8 cellular contexts compared by ENCODE assay signal in genomic region chr3:134904333-134904771, GRCh38.
DNase-seq lines count a peak whose midpoint lies in the region; ATAC-seq and TF ChIP-seq lines count a peak whose summit lies in the region.

No MANE protein-coding gene starts in this region.

- no TSS peak for BruUV-seq in PC-3 (replicated peaks; lab: Mats Ljungman, UMichigan)

- H4K20me1 ChIP-seq in PC-3 (ENCODE audit: low read length), result no peaks in the 10 kb centered on the region

- H3K9me3 ChIP-seq in PC-3 (ENCODE audit: low read length), result no peaks in the 10 kb centered on the region

- TF ChIP-seq CTCF in kidney epithelial cell (IDR thresholded peaks at IDR 0.05; ENCODE audit: insufficient read depth, low read length, poor library complexity, severe bottlenecking), result no peak
- no peak for TF ChIP-seq CTCF in PC-3 (conservative IDR thresholded peaks at IDR 0.05; ENCODE audit: low read depth, low read length)

- H2AFZ ChIP-seq in PC-3 (ENCODE audit: low read length), result no peak overlapping the region

- H3K27ac ChIP-seq in PC-3 (ENCODE audit: low read length), result no peak overlapping the region

- H3K36me3 ChIP-seq in kidney epithelial cell (ENCODE audit: control insufficient read depth, insufficient read depth, low read length), result no peaks in the 10 kb centered on the region
- H3K36me3 ChIP-seq in PC-3 (ENCODE audit: low read depth, low read length), result no peaks in the 10 kb centered on the region

- H3K9me2 ChIP-seq in PC-3 (replicated peaks; ENCODE audit: low read length), result no peaks in the 10 kb centered on the region

- CTCF ChIA-PET in PC-3 (lab: Charles Lee), result no interaction called here

- H3K4me3 ChIP-seq in kidney epithelial cell (ENCODE audit: low read depth, low read length), result no peak overlapping the region
- no peak overlapping the region for H3K4me3 ChIP-seq in PC-3 (ENCODE audit: low read length)

- no peaks in the 10 kb centered on the region for H3K79me2 ChIP-seq in PC-3 (ENCODE audit: low read length)

- intact Hi-C loops in PC-3 (cut with micrococcal nuclease), result no loop called here

- H3K27me3 ChIP-seq in kidney epithelial cell (ENCODE audit: control insufficient read depth, insufficient read depth, low read length) (no peaks in the 10 kb centered on the region), PC-3 (ENCODE audit: low read length) (no peaks in the 10 kb centered on the region)

- peak; percentile 53 for ATAC-seq in GM18499 (IDR thresholded peaks at IDR 0.05; ENCODE audit: insufficient read depth, unreplicated experiment)
- ATAC-seq in GM19468 (IDR thresholded peaks at IDR 0.05; ENCODE audit: extremely low read depth, unreplicated experiment), result peak; percentile 75
- peak; percentile 93 for ATAC-seq in HG03196 (IDR thresholded peaks at IDR 0.05; ENCODE audit: unreplicated experiment)
- no peak for ATAC-seq in PC-3

- H3K4me2 ChIP-seq in PC-3 (ENCODE audit: low read length), result no peak overlapping the region

- H3K4me1 ChIP-seq in PC-3 (ENCODE audit: insufficient read depth, low read length), result no peaks in the 10 kb centered on the region

- peak; percentile 71 for DNase-seq in kidney epithelial cell (ENCODE audit: low read depth)
- no peak for DNase-seq in DMS 273 treated with DMSO at 0.1 percent for 48 hours (lab: John Stamatoyannopoulos, UW)
- DNase-seq in PC-3, result no peak
- no peak for DNase-seq in foreskin melanocyte
- no peak for DNase-seq in NCI-H1417 treated with DMSO at 0.1 percent for 48 hours (lab: John Stamatoyannopoulos, UW)

- POLR2A ChIA-PET in PC-3 (lab: Charles Lee; ENCODE audit: unreplicated experiment), result no interaction called here

- no peak overlapping the region for H3K9ac ChIP-seq in PC-3 (ENCODE audit: low read length)

- no peaks in the 10 kb centered on the region for H3F3A ChIP-seq in PC-3 (ENCODE audit: low read length, unreplicated experiment)
